8 cellular contexts compared by ENCODE assay signal in genomic region chr9:120931278-120932085, GRCh38. TPM values are rescaled to one million over a fixed set of nuclear protein-coding genes. Genes with fewer than 3 reads are reported as not detected.
DNase-seq lines count a peak whose midpoint lies in the region; ATAC-seq and TF ChIP-seq lines count a peak whose summit lies in the region.

No MANE protein-coding gene starts in this region.

- peak overlapping the region; percentile 72 for H3K4me3 Mint-ChIP-seq in activated CD4-positive, alpha-beta T cell treated with anti-CD3 and anti-CD28 coated beads, Interleukin-2, amount 10 ng/mL, durations not matched to agents 7 days and 5 days

- H3K36me3 ChIP-seq in KOPT-K1 (ENCODE audit: insufficient read depth, low read length) (no peaks in the 10 kb centered on the region), esophagus (ENCODE audit: control insufficient read depth in 2 of 2, insufficient read depth in 2 of 2, low read length in 1 of 2) (no peaks in the 10 kb centered on the region)

- DNase-seq in GM13976 (ENCODE audit: low spot score) (peak; percentile 79), NCI-H1092 treated with DMSO at 0.1 percent for 48 hours (lab: John Stamatoyannopoulos, UW) (no peak)
- DNase-seq in activated CD4-positive, alpha-beta T cell treated with anti-CD3 and anti-CD28 coated beads, Interleukin-2, amount 10 ng/mL, durations not matched to agents 7 days and 5 days: peak; percentile 72

- in situ Hi-C loops in GM13976 (cut with MboI; ENCODE audit: low sequenced_read_pairs, unreplicated experiment): no loop called here

- WGBS in esophagus, 2 donors: 22 to 34% methylated on average over 3 of the region's 3 CpGs

- H3K9me3 Mint-ChIP-seq in activated CD4-positive, alpha-beta T cell treated with anti-CD3 and anti-CD28 coated beads, Interleukin-2, amount 10 ng/mL, durations not matched to agents 7 days and 5 days: no peaks in the 10 kb centered on the region

- peaks cover 14% of the 10 kb centered on the region for H3K36me3 Mint-ChIP-seq in activated CD4-positive, alpha-beta T cell treated with anti-CD3 and anti-CD28 coated beads, Interleukin-2, amount 10 ng/mL, durations not matched to agents 7 days and 5 days (ENCODE audit: low read depth)

- H3K27ac ChIP-seq in KOPT-K1 (ENCODE audit: low read depth, low read length, poor library complexity, severe bottlenecking) (peak overlapping the region; percentile 77), esophagus (ENCODE audit: low read depth in 2 of 2, low read length in 1 of 2) (peak overlapping the region; percentile 69 to 88), skin epidermis (peak overlapping the region in 20 of 21 experiments; percentile 47 to 100 (median 94))

- peaks cover 88% of the 10 kb centered on the region for H3K4me1 Mint-ChIP-seq in activated CD4-positive, alpha-beta T cell treated with anti-CD3 and anti-CD28 coated beads, Interleukin-2, amount 10 ng/mL, durations not matched to agents 7 days and 5 days

- no peaks in the 10 kb centered on the region for H3K27me3 ChIP-seq in esophagus (ENCODE audit: control insufficient read depth in 1 of 2, insufficient read depth in 2 of 2, low read length in 2 of 2)

- H3K9me3 ChIP-seq in KOPT-K1 (ENCODE audit: insufficient read depth, low read length, poor library complexity, severe bottlenecking) (no peaks in the 10 kb centered on the region), esophagus (ENCODE audit: control insufficient read depth in 2 of 2, insufficient read depth in 1 of 2, low read depth in 1 of 2, low read length in 1 of 2) (no peaks in the 10 kb centered on the region)

- peaks cover 7 to 12% of the 10 kb centered on the region in 2 donors for H3K4me1 ChIP-seq in esophagus (ENCODE audit: control insufficient read depth in 2 of 2, insufficient read depth in 2 of 2, low read length in 1 of 2)

- CTCF ChIA-PET in activated CD4-positive, alpha-beta T cell treated with anti-CD3 and anti-CD28 coated beads, Interleukin-2, amount 10 ng/mL, durations not matched to agents 7 days and 5 days (lab: Charles Lee): interaction anchor here (0.7 to 3.2 kb wide), 7 partner anchors 8 to 312 kb away, joined by 3 to 11 read pairs (median 3); no protein-coding TSS in a partner anchor

- ATAC-seq in GM21529 (IDR thresholded peaks at IDR 0.05; ENCODE audit: unreplicated experiment): peak; percentile 42
- no peak for ATAC-seq in HG03025 (IDR thresholded peaks at IDR 0.05; ENCODE audit: low FRiP score, unreplicated experiment)

- no peak for TF ChIP-seq CTCF in GM13976 (IDR thresholded peaks at IDR 0.05; ENCODE audit: borderline replicate concordance, control extremely low read depth, extremely low read depth, insufficient read depth, missing control alignments)

- H3K4me3 ChIP-seq in esophagus (ENCODE audit: low read depth in 1 of 2, low read length in 2 of 2) (no peak overlapping the region), skin epidermis (no peak overlapping the region)

- POLR2A ChIA-PET in activated CD4-positive, alpha-beta T cell treated with anti-CD3 and anti-CD28 coated beads, Interleukin-2, amount 10 ng/mL, durations not matched to agents 7 days and 5 days (lab: Charles Lee): interaction anchor here (0.5 to 1.3 kb wide), 7 partner anchors 32 to 85 kb away, joined by 3 to 6 read pairs (median 4); no protein-coding TSS in a partner anchor

- H3K27ac Mint-ChIP-seq in activated CD4-positive, alpha-beta T cell treated with anti-CD3 and anti-CD28 coated beads, Interleukin-2, amount 10 ng/mL, durations not matched to agents 7 days and 5 days: peak overlapping the region; percentile 100

- H3K27me3 Mint-ChIP-seq in activated CD4-positive, alpha-beta T cell treated with anti-CD3 and anti-CD28 coated beads, Interleukin-2, amount 10 ng/mL, durations not matched to agents 7 days and 5 days: no peaks in the 10 kb centered on the region

RNA-seq across cellular contexts. Expression of gene TRAF1, which starts 4.9 kb away (rescaled TPM):
- total RNA-seq in activated CD4-positive, alpha-beta T cell treated with anti-CD3 and anti-CD28 coated beads, Interleukin-2, amount 10 ng/mL, durations not matched to agents 7 days and 5 days: 10 to 100 TPM; 61.9 to 64.3 TPM
- polyA plus RNA-seq in esophagus: 1 to 10 TPM; 2.7 to 6.1 TPM

RNA-seq across cellular contexts. Expression of gene PHF19, which starts 54.5 kb away (rescaled TPM):
- 100 to 1,000 TPM; 331 to 351 TPM for total RNA-seq in activated CD4-positive, alpha-beta T cell treated with anti-CD3 and anti-CD28 coated beads, Interleukin-2, amount 10 ng/mL, durations not matched to agents 7 days and 5 days
- 10 to 100 TPM; 22.3 to 28.8 TPM for polyA plus RNA-seq in esophagus
